1 cellular context compared by ENCODE assay signal in genomic region chr6:4136354-4136831, GRCh38.
TF ChIP-seq lines count a peak whose summit lies in the region.

No MANE protein-coding gene starts in this region.

TF ChIP-seq in SK-N-SH, 30 proteins besides CTCF, POLR2A, EP300 and RAD21 (continued from another document):
- TF ChIP-seq, protein P1, sequence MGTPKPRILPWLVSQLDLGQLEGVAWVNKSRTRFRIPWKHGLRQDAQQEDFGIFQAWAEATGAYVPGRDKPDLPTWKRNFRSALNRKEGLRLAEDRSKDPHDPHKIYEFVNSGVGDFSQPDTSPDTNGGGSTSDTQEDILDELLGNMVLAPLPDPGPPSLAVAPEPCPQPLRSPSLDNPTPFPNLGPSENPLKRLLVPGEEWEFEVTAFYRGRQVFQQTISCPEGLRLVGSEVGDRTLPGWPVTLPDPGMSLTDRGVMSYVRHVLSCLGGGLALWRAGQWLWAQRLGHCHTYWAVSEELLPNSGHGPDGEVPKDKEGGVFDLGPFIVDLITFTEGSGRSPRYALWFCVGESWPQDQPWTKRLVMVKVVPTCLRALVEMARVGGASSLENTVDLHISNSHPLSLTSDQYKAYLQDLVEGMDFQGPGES (IDR thresholded peaks at IDR 0.05; ENCODE audit: low read depth, low read length) = no peak
- TF ChIP-seq REST (IDR thresholded peaks at IDR 0.05; ENCODE audit: low read depth, low read length) (no peak), NFIC (IDR thresholded peaks at IDR 0.05; ENCODE audit: borderline replicate concordance) (no peak), TAF1 (IDR thresholded peaks at IDR 0.05; ENCODE audit: borderline replicate concordance, low read depth, low read length) (no peak), ELF1 (IDR thresholded peaks at IDR 0.05) (no peak), FOSL2 (IDR thresholded peaks at IDR 0.05; ENCODE audit: borderline replicate concordance, low read depth) (no peak), CHD2 (IDR thresholded peaks at IDR 0.05; ENCODE audit: low read length, partially characterized antibody) (no peak)
- TF ChIP-seq, protein P2, sequence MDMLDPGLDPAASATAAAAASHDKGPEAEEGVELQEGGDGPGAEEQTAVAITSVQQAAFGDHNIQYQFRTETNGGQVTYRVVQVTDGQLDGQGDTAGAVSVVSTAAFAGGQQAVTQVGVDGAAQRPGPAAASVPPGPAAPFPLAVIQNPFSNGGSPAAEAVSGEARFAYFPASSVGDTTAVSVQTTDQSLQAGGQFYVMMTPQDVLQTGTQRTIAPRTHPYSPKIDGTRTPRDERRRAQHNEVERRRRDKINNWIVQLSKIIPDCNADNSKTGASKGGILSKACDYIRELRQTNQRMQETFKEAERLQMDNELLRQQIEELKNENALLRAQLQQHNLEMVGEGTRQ (IDR thresholded peaks at IDR 0.05; ENCODE audit: borderline replicate concordance, low read depth, low read length) = no peak
TF ChIP-seq in SK-N-SH: peak in this region for 0.
